Comparison of ENCODE assay signal across 22 cellular contexts in genomic region chr20:47009784-47010183, GRCh38.
A peak's percentile ranks its signal among the peaks of the same experiment; 100 is the strongest.
DNase-seq lines count a peak whose midpoint lies in the region; ATAC-seq, FAIRE-seq and TF ChIP-seq lines count a peak whose summit lies in the region.
"Had no signal": no experiment of that assay in that cellular context is flagged by ENCODE, and none has a peak within 500 bp of the region (broad histone marks: within the 10 kb centered on the region; RNA-seq: fewer than 3 reads in every experiment).

No MANE protein-coding gene starts in this region.

- TF ChIP-seq EP300 in A549 (IDR thresholded peaks at IDR 0.05) (no peak), H1 (IDR thresholded peaks at IDR 0.05; ENCODE audit: borderline replicate concordance in 1 of 2, low read depth in 2 of 2, low read length in 2 of 2) (no peak)

- CTCF ChIA-PET in A549 (lab: Yijun Ruan, JAX) = no interaction called here
- CTCF ChIA-PET in HEK293 (lab: Yijun Ruan, JAX) = no interaction called here
- CTCF ChIA-PET in H1 (lab: Charles Lee; ENCODE audit: partially characterized antibody) = no interaction called here

- peaks cover 0 to 1% of the 10 kb centered on the region in 2 experiments for H4K20me1 ChIP-seq in H1 (replicated peaks in 1 of 2; ENCODE audit: control insufficient read depth in 1 of 2, insufficient read depth in 2 of 2, low read length in 2 of 2)
- H4K20me1 ChIP-seq: BLaER1 treated with 17β-estradiol and CSF1 and Interleukin-3, amounts not matched to agents 10 nM and 100 nM had no signal

- ATAC-seq in A549 (no peak), HG03432 (IDR thresholded peaks at IDR 0.05; ENCODE audit: unreplicated experiment) (no peak)
- ATAC-seq: CD8-positive, alpha-beta T cell had no signal

- H2BK120ac ChIP-seq in H1 (replicated peaks; ENCODE audit: low read depth, low read length) (no peak overlapping the region), mesenchymal stem cell (ENCODE audit: low read depth, low read length) (no peak overlapping the region)

- H2AFZ ChIP-seq in H1 (ENCODE audit: low read length) (no peak overlapping the region), mesenchymal stem cell (ENCODE audit: low read depth, low read length) (no peak overlapping the region)

- H3K23ac ChIP-seq in H1 (ENCODE audit: insufficient read length) (no peak overlapping the region), mesenchymal stem cell (ENCODE audit: low read length in 2 of 2) (no peak overlapping the region)

- H3K18ac ChIP-seq in H1 (ENCODE audit: extremely low read depth, low read length) = no peak overlapping the region
- H3K18ac ChIP-seq in mesenchymal stem cell (ENCODE audit: low read depth in 1 of 2, low read length in 2 of 2) = no peak overlapping the region

- H3K23me2 ChIP-seq in H1 (ENCODE audit: low read depth, low read length) = no peaks in the 10 kb centered on the region

- H2AK5ac ChIP-seq in H1 (ENCODE audit: low read depth, low read length) (no peak overlapping the region), mesenchymal stem cell (ENCODE audit: low read length, severe bottlenecking) (no peak overlapping the region)

- H3K36me3 ChIP-seq in HEK293 (ENCODE audit: control insufficient read depth in 2 of 2, insufficient read depth in 1 of 2, low read length in 2 of 2) (peaks cover 0 to 15% of the 10 kb centered on the region in 2 experiments; a peak in 1 of 3 replicates), H1 (ENCODE audit: control insufficient read depth in 2 of 4, insufficient read depth in 4 of 4, low read length in 3 of 4) (no peaks in the 10 kb centered on the region), mesenchymal stem cell (ENCODE audit: control insufficient read depth in 1 of 2, insufficient read depth in 2 of 2, low read depth in 1 of 2, low read length in 2 of 2) (no peaks in the 10 kb centered on the region)
- H3K36me3 ChIP-seq: BLaER1 treated with 17β-estradiol and CSF1 and Interleukin-3, amounts not matched to agents 10 nM and 100 nM had no signal

- H3K79me1 ChIP-seq in H1 (ENCODE audit: low read depth, low read length) = no peaks in the 10 kb centered on the region
- H3K79me1 ChIP-seq in mesenchymal stem cell (replicated peaks; ENCODE audit: low read length, poor library complexity, severe bottlenecking) = no peaks in the 10 kb centered on the region

- H4K91ac ChIP-seq in H1 (replicated peaks; ENCODE audit: insufficient read length, low read length) (no peak overlapping the region), mesenchymal stem cell (ENCODE audit: low read length) (no peak overlapping the region)

- H4K8ac ChIP-seq in H1 (ENCODE audit: extremely low read depth, insufficient read depth, low read length) (no peak overlapping the region), mesenchymal stem cell (ENCODE audit: low read length) (no peak overlapping the region)

- peak; percentile 13 for FAIRE-seq in A549 (lab: Jason Lieb, UNC)
- FAIRE-seq in H1 (lab: Jason Lieb, UNC) = no peak
- FAIRE-seq: A204.1, D721Med, G401.6, GM12891, GM18507 had no signal

- POLR2A ChIA-PET in A549 (lab: Yijun Ruan, JAX) = interaction anchor here (0.6 kb wide), 1 partner anchor 116 kb away, joined by 4 read pairs; no protein-coding TSS in a partner anchor
- POLR2A ChIA-PET in HEK293 (lab: Yijun Ruan, JAX) = no interaction called here
- POLR2A ChIA-PET in H1 (lab: Charles Lee; ENCODE audit: partially characterized antibody) = no interaction called here

- H3K4me2 ChIP-seq in A549 (no peak overlapping the region), H1 (ENCODE audit: insufficient read depth in 1 of 2, low read depth in 2 of 2, low read length in 2 of 2) (no peak overlapping the region), mesenchymal stem cell (ENCODE audit: low read length, poor library complexity, severe bottlenecking) (no peak overlapping the region)
- H3K4me2 ChIP-seq: BLaER1 treated with 17β-estradiol and CSF1 and Interleukin-3, amounts not matched to agents 10 nM and 100 nM had no signal

- no peak overlapping the region for H3K56ac ChIP-seq in H1 (replicated peaks; ENCODE audit: insufficient read length, low read depth, low read length)

- H2BK5ac ChIP-seq in H1 (ENCODE audit: low read depth, low read length) = no peak overlapping the region
- H2BK5ac ChIP-seq in mesenchymal stem cell (ENCODE audit: low read depth, low read length, poor library complexity, severe bottlenecking) = no peak overlapping the region

- H3K27me3 ChIP-seq in H1 (replicated peaks in 1 of 4; ENCODE audit: control insufficient read depth in 3 of 4, extremely low read depth in 1 of 4, insufficient read depth in 3 of 4, low read length in 3 of 4) (no peaks in the 10 kb centered on the region), mesenchymal stem cell (ENCODE audit: control insufficient read depth in 1 of 2, insufficient read depth in 1 of 2, low read length in 2 of 2) (peaks cover 6 to 11% of the 10 kb centered on the region in 2 experiments)
- H3K27me3 ChIP-seq: BLaER1 treated with 17β-estradiol and CSF1 and Interleukin-3, amounts not matched to agents 10 nM and 100 nM had no signal

- H3K4me1 ChIP-seq in A549 (peaks cover 5% of the 10 kb centered on the region; the same call in 1 of the 3 replicates), HEK293 (ENCODE audit: control insufficient read depth, insufficient read depth, low read length) (no peaks in the 10 kb centered on the region), H1 (replicated peaks in 1 of 4; ENCODE audit: control insufficient read depth in 3 of 4, insufficient read depth in 4 of 4, low read length in 3 of 4) (no peaks in the 10 kb centered on the region), mesenchymal stem cell (ENCODE audit: control insufficient read depth, insufficient read depth, low read depth, low read length) (no peaks in the 10 kb centered on the region)
- H3K4me1 ChIP-seq: BLaER1 treated with 17β-estradiol and CSF1 and Interleukin-3, amounts not matched to agents 10 nM and 100 nM; Caco-2 had no signal

- H3K79me2 ChIP-seq in H1 (ENCODE audit: control insufficient read depth in 1 of 2, insufficient read depth in 2 of 2, low read length in 2 of 2) = no peaks in the 10 kb centered on the region

- no peak overlapping the region for H3K4ac ChIP-seq in H1 (replicated peaks; ENCODE audit: insufficient read length, low read depth, low read length)
- H3K4ac ChIP-seq in mesenchymal stem cell (ENCODE audit: low read depth in 1 of 2, low read length in 2 of 2) = no peak overlapping the region

- H3K4me3 ChIP-seq in A549 (no peak overlapping the region), HEK293 (ENCODE audit: low read depth, low read length) (no peak overlapping the region), H1 (ENCODE audit: extremely low read depth in 1 of 4, insufficient read depth in 2 of 4, low read depth in 3 of 4, low read length in 4 of 4) (no peak overlapping the region), mesenchymal stem cell (ENCODE audit: insufficient read depth in 1 of 2, low read depth in 1 of 2, low read length in 2 of 2) (no peak overlapping the region)
- H3K4me3 ChIP-seq: BLaER1 treated with 17β-estradiol and CSF1 and Interleukin-3, amounts not matched to agents 10 nM and 100 nM had no signal

- H2BK12ac ChIP-seq in H1 (ENCODE audit: low read depth, low read length) = no peak overlapping the region
- H2BK12ac ChIP-seq in mesenchymal stem cell (ENCODE audit: low read length in 2 of 2) = no peak overlapping the region

- DNase-seq in A549 (ENCODE audit: low read depth in 1 of 2, low spot score in 1 of 2) = no peak
- no peak for DNase-seq in H1 (ENCODE audit: low read depth in 1 of 2, low spot score in 2 of 2)
- DNase-seq in stimulated activated naive CD4-positive, alpha-beta T cell treated with Interleukin-2 at 50 U/mL for 16 hours (lab: John Stamatoyannopoulos, UW) = no peak
- no peak for DNase-seq in NCI-H524 treated with DMSO at 0.1 percent for 48 hours (lab: John Stamatoyannopoulos, UW)
- DNase-seq in mesenchymal stem cell = no peak
- DNase-seq: 8988T; AML-193; Calu3; CD4-positive, alpha-beta T cell; CD8-positive, alpha-beta T cell; DMS79 treated with DMSO at 0.1 percent for 48 hours; GF-D8 had no signal

- H3K14ac ChIP-seq in H1 (ENCODE audit: insufficient read length) (no peak overlapping the region), mesenchymal stem cell (ENCODE audit: low read length in 2 of 2) (no peak overlapping the region)

- H2BK20ac ChIP-seq in H1 (ENCODE audit: low read length) = no peak overlapping the region

- TF ChIP-seq CTCF in A549 (IDR thresholded peaks at IDR 0.05) = no peak
- TF ChIP-seq CTCF in HEK293 (tag by site-specific recombination; IDR thresholded peaks at IDR 0.05) = no peak
- no peak for TF ChIP-seq CTCF in VCaP (conservative IDR thresholded peaks at IDR 0.05)
- no peak for TF ChIP-seq CTCF in H1 (IDR thresholded peaks at IDR 0.05; ENCODE audit: control extremely low read depth in 1 of 3, insufficient read depth in 1 of 3, low read depth in 1 of 3, low read length in 3 of 3)

- no peak overlapping the region for H4K5ac ChIP-seq in H1 (ENCODE audit: insufficient read length, low read depth, low read length)

- TF ChIP-seq POLR2A in A549 (IDR thresholded peaks at IDR 0.05; ENCODE audit: low read length) (no peak), H1 (IDR thresholded peaks at IDR 0.05; ENCODE audit: control extremely low read depth in 1 of 2, low read depth in 2 of 2, low read length in 2 of 2) (no peak)

- H2BK15ac ChIP-seq in H1 (ENCODE audit: low read length) (no peak overlapping the region), mesenchymal stem cell (ENCODE audit: low read depth, poor library complexity, severe bottlenecking) (no peak overlapping the region)

- H3K9ac ChIP-seq in H1 (replicated peaks in 1 of 4; ENCODE audit: extremely low read depth in 1 of 4, low read depth in 3 of 4, low read length in 3 of 4) = no peak overlapping the region
- no peak overlapping the region for H3K9ac ChIP-seq in mesenchymal stem cell (ENCODE audit: low read length)
- H3K9ac ChIP-seq: BLaER1 treated with 17β-estradiol and CSF1 and Interleukin-3, amounts not matched to agents 10 nM and 100 nM had no signal

- no peaks in the 10 kb centered on the region for H3K9me3 ChIP-seq in A549
- no peaks in the 10 kb centered on the region for H3K9me3 ChIP-seq in HEK293 (ENCODE audit: control insufficient read depth, insufficient read depth, low read depth, low read length)
- H3K9me3 ChIP-seq in H1 (ENCODE audit: insufficient read depth in 2 of 2, low read depth in 1 of 2, low read length in 1 of 2) = no peaks in the 10 kb centered on the region
- H3K9me3 ChIP-seq in mesenchymal stem cell (ENCODE audit: control insufficient read depth, low read length) = peaks cover 2% of the 10 kb centered on the region

- TF ChIP-seq RAD21 in A549 (conservative IDR thresholded peaks at IDR 0.05 in 1 of 2, IDR thresholded peaks at IDR 0.05 in 1 of 2) (no peak), H1 (IDR thresholded peaks at IDR 0.05 in 1 of 2, conservative IDR thresholded peaks at IDR 0.05 in 1 of 2; ENCODE audit: low read depth in 2 of 2, low read length in 2 of 2) (no peak)

- H3K27ac ChIP-seq in A549 = no peak overlapping the region
- no peak overlapping the region for H3K27ac ChIP-seq in HEK293 (ENCODE audit: extremely low read depth, low read depth, low read length)
- peak overlapping the region; percentile 37 for H3K27ac ChIP-seq in VCaP
- H3K27ac ChIP-seq in H1 (ENCODE audit: low read depth, low read length) = no peak overlapping the region
- no peak overlapping the region for H3K27ac ChIP-seq in mesenchymal stem cell (ENCODE audit: low read length, poor library complexity, severe bottlenecking)
- H3K27ac ChIP-seq: BLaER1 treated with 17β-estradiol and CSF1 and Interleukin-3, amounts not matched to agents 10 nM and 100 nM had no signal

TF ChIP-seq in H1, 55 proteins besides CTCF, POLR2A, EP300 and RAD21 (continues in another document):
- TF ChIP-seq TEAD4 (IDR thresholded peaks at IDR 0.05; ENCODE audit: low read depth, low read length) = no peak
